In the genomic region with DNA sequence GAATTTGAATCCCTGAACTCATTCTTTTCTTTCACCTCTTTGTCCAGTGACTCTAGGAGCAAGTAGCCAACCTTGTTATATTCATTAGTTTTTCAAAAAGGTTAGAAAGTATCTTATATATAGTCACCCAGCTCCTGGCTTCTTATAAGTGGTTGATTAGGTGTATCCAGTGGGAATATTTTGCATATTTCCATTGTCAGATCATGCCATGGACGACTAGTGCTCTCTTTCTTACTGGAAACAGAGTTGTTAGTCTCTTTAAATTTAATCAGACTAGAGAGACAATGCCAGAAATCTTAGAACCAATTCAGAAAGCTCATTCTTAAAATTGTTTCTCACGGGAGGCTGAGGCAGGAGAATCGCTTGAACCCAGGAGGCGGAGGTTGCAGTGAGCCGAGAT, we compare ENCODE assay signal across 23 cellular contexts.
A peak's percentile ranks its signal among the peaks of the same experiment; 100 is the strongest.
DNase-seq lines count a peak whose midpoint lies in the region; ATAC-seq and TF ChIP-seq lines count a peak whose summit lies in the region.
"Had no signal": no experiment of that assay in that cellular context is flagged by ENCODE, and none has a peak within 500 bp of the region (broad histone marks: within the 10 kb centered on the region; RNA-seq: fewer than 3 reads in every experiment).

No MANE protein-coding gene starts in this region.

- TF ChIP-seq RAD21 in SK-N-SH (IDR thresholded peaks at IDR 0.05; ENCODE audit: low read length): no peak

- no peak for TF ChIP-seq EP300 in SK-N-SH (IDR thresholded peaks at IDR 0.05; ENCODE audit: borderline replicate concordance in 1 of 2, low read depth in 1 of 2, low read length in 1 of 2)
- no peak for TF ChIP-seq EP300 in esophagus muscularis mucosa (IDR thresholded peaks at IDR 0.05)

- H3K4me3 ChIP-seq in SK-N-SH (ENCODE audit: low read depth in 2 of 2, low read length in 1 of 2) (no peak overlapping the region), Caco-2 (ENCODE audit: low read depth, low read length) (no peak overlapping the region), esophagus muscularis mucosa (no peak overlapping the region), esophagus squamous epithelium (no peak overlapping the region)
- H3K4me3 ChIP-seq: A549; BLaER1 treated with 17β-estradiol and CSF1 and Interleukin-3, amounts not matched to agents 10 nM and 100 nM; GM12878 had no signal

- TF ChIP-seq CTCF in SK-N-SH (IDR thresholded peaks at IDR 0.05) (no peak), Caco-2 (IDR thresholded peaks at IDR 0.05; ENCODE audit: insufficient read depth in 1 of 2, low read depth in 1 of 2, low read length in 1 of 2, severe bottlenecking in 1 of 2, unreplicated experiment in 1 of 2) (no peak), esophagus muscularis mucosa (IDR thresholded peaks at IDR 0.05) (no peak), progenitor cell of endocrine pancreas (IDR thresholded peaks at IDR 0.05; ENCODE audit: unreplicated experiment) (no peak), esophagus squamous epithelium (IDR thresholded peaks at IDR 0.05) (no peak)

- intact Hi-C loops in Caco-2 (cut with micrococcal nuclease; ENCODE audit: unreplicated experiment) (no loop called here), esophagus muscularis mucosa (cut with DNase I) (no loop called here), esophagus squamous epithelium (cut with DNase I) (no loop called here)

- no peak overlapping the region for H3K4me2 ChIP-seq in SK-N-SH
- H3K4me2 ChIP-seq: A549; BLaER1 treated with 17β-estradiol and CSF1 and Interleukin-3, amounts not matched to agents 10 nM and 100 nM had no signal

- no peak for ATAC-seq in SK-N-SH treated with all-trans-retinoic acid at 6 μM for 48 hours
- ATAC-seq: A549; CD8-positive, alpha-beta T cell; GM12878 had no signal

- H3K79me2 ChIP-seq in SK-N-SH (ENCODE audit: insufficient read depth): no peaks in the 10 kb centered on the region

- H3K9me3 Mint-ChIP-seq in Caco-2 (ENCODE audit: unreplicated experiment) (no peaks in the 10 kb centered on the region), progenitor cell of endocrine pancreas (ENCODE audit: low read depth) (peaks cover 7% of the 10 kb centered on the region)
- H3K9me3 Mint-ChIP-seq: CD4-positive, alpha-beta T cell; CD8-positive, alpha-beta T cell had no signal

- H4K20me1 ChIP-seq in SK-N-SH (ENCODE audit: insufficient read depth): no peaks in the 10 kb centered on the region
- H4K20me1 ChIP-seq: BLaER1 treated with 17β-estradiol and CSF1 and Interleukin-3, amounts not matched to agents 10 nM and 100 nM had no signal

- no peaks in the 10 kb centered on the region for H3K4me1 Mint-ChIP-seq in Caco-2 (ENCODE audit: low read depth, unreplicated experiment)
- peaks cover 5% of the 10 kb centered on the region for H3K4me1 Mint-ChIP-seq in progenitor cell of endocrine pancreas (ENCODE audit: low read depth)
- H3K4me1 Mint-ChIP-seq: B cell had no signal

- H3K4me3 Mint-ChIP-seq in Caco-2 (ENCODE audit: unreplicated experiment): no peak overlapping the region
- H3K4me3 Mint-ChIP-seq in progenitor cell of endocrine pancreas (ENCODE audit: low read depth): no peak overlapping the region
- H3K4me3 Mint-ChIP-seq: B cell; CD4-positive, alpha-beta T cell; CD8-positive, alpha-beta T cell had no signal

- no peaks in the 10 kb centered on the region for H3K9me3 ChIP-seq in SK-N-SH
- H3K9me3 ChIP-seq in Caco-2: no peaks in the 10 kb centered on the region
- H3K9me3 ChIP-seq in esophagus muscularis mucosa: no peaks in the 10 kb centered on the region
- no peaks in the 10 kb centered on the region for H3K9me3 ChIP-seq in esophagus squamous epithelium
- H3K9me3 ChIP-seq: A549 had no signal

- H3K27me3 ChIP-seq in SK-N-SH (ENCODE audit: insufficient read depth) (no peaks in the 10 kb centered on the region), Caco-2 (replicated peaks; ENCODE audit: control insufficient read depth, insufficient read depth, low read length) (no peaks in the 10 kb centered on the region), esophagus muscularis mucosa (no peaks in the 10 kb centered on the region), esophagus squamous epithelium (no peaks in the 10 kb centered on the region)
- H3K27me3 ChIP-seq: BLaER1 treated with 17β-estradiol and CSF1 and Interleukin-3, amounts not matched to agents 10 nM and 100 nM had no signal

- no peaks in the 10 kb centered on the region for H3K36me3 ChIP-seq in SK-N-SH (replicated peaks in 1 of 2; ENCODE audit: control insufficient read depth in 1 of 2, insufficient read depth in 2 of 2, low read length in 1 of 2)
- H3K36me3 ChIP-seq in Caco-2 (ENCODE audit: control insufficient read depth, insufficient read depth, low read length): no peaks in the 10 kb centered on the region
- no peaks in the 10 kb centered on the region for H3K36me3 ChIP-seq in esophagus muscularis mucosa
- no peaks in the 10 kb centered on the region for H3K36me3 ChIP-seq in esophagus squamous epithelium
- H3K36me3 ChIP-seq: BLaER1 treated with 17β-estradiol and CSF1 and Interleukin-3, amounts not matched to agents 10 nM and 100 nM had no signal

- CTCF ChIA-PET in SK-N-SH (lab: Yijun Ruan, JAX) (interaction anchor here (0.9 to 1.4 kb wide), 4 partner anchors 15 to 81 kb away, joined by 3 to 6 read pairs (median 4); no protein-coding TSS in a partner anchor), Caco-2 (lab: Charles Lee) (no interaction called here)

- WGBS in SK-N-SH (ENCODE audit: low lambda C conversion rate): 80% methylated on average over 5 of the region's 5 CpGs
- WGBS in esophagus muscularis mucosa: 68% methylated on average over 5 of the region's 5 CpGs
- 61 to 91% methylated on average over 5 of the region's 5 CpGs for WGBS in esophagus squamous epithelium, 2 donors

- H3K9ac ChIP-seq in SK-N-SH: no peak overlapping the region
- H3K9ac ChIP-seq: BLaER1 treated with 17β-estradiol and CSF1 and Interleukin-3, amounts not matched to agents 10 nM and 100 nM had no signal

- no peak overlapping the region for H2AFZ ChIP-seq in SK-N-SH (ENCODE audit: low read depth)

- BruUV-seq in Caco-2 (replicated peaks; lab: Mats Ljungman, UMichigan): no TSS peak

- no peaks in the 10 kb centered on the region for H3K36me3 Mint-ChIP-seq in Caco-2 (ENCODE audit: insufficient read depth, unreplicated experiment)
- no peaks in the 10 kb centered on the region for H3K36me3 Mint-ChIP-seq in progenitor cell of endocrine pancreas (ENCODE audit: insufficient read depth)
- H3K36me3 Mint-ChIP-seq: CD8-positive, alpha-beta T cell had no signal

- H3K27ac ChIP-seq in SK-N-SH (ENCODE audit: low read depth in 2 of 2, low read length in 1 of 2) (no peak overlapping the region), esophagus muscularis mucosa (replicated peaks in 1 of 4) (no peak overlapping the region), esophagus squamous epithelium (no peak overlapping the region)
- H3K27ac ChIP-seq: 22Rv1; A549; BLaER1 treated with 17β-estradiol and CSF1 and Interleukin-3, amounts not matched to agents 10 nM and 100 nM; C4-2B had no signal

- TF ChIP-seq POLR2A in esophagus muscularis mucosa (IDR thresholded peaks at IDR 0.05; ENCODE audit: low read depth) (no peak), esophagus squamous epithelium (IDR thresholded peaks at IDR 0.05) (no peak)

- POLR2A ChIA-PET in SK-N-SH (lab: Yijun Ruan, JAX): no interaction called here
- POLR2A ChIA-PET in Caco-2 (lab: Charles Lee): no interaction called here

- H3K27ac Mint-ChIP-seq in Caco-2 (ENCODE audit: unreplicated experiment) (peak overlapping the region; percentile 26), progenitor cell of endocrine pancreas (peak overlapping the region; percentile 9)
- H3K27ac Mint-ChIP-seq: B cell; CD4-positive, alpha-beta T cell; CD8-positive, alpha-beta T cell had no signal

- H3K27me3 Mint-ChIP-seq in Caco-2 (ENCODE audit: insufficient read depth, unreplicated experiment): no peaks in the 10 kb centered on the region
- H3K27me3 Mint-ChIP-seq in progenitor cell of endocrine pancreas: peaks cover 4% of the 10 kb centered on the region

- DNase-seq in SK-N-SH (no peak), Caco-2 (no peak), esophagus muscularis mucosa (ENCODE audit: extremely low spot score) (peak; percentile 2), progenitor cell of endocrine pancreas (ENCODE audit: low spot score, unreplicated experiment) (no peak), esophagus squamous epithelium (lab: John Stamatoyannopoulos, UW) (no peak), H4 (ENCODE audit: low spot score) (no peak)
- DNase-seq: AML-193; CD4-positive, alpha-beta T cell; CD8-positive, alpha-beta T cell; DMS 273 treated with DMSO at 0.1 percent for 48 hours; DMS153; DMS53; DMS79; DND-41; EL; GDM1 had no signal

- H3K9me2 ChIP-seq in SK-N-SH: no peaks in the 10 kb centered on the region

- H3K4me1 ChIP-seq in SK-N-SH (ENCODE audit: control insufficient read depth in 1 of 2, insufficient read depth in 2 of 2, low read depth in 1 of 2, low read length in 1 of 2) (no peaks in the 10 kb centered on the region), Caco-2 (peaks cover 18% of the 10 kb centered on the region), esophagus muscularis mucosa (peaks cover 0 to 3% (median 0%) of the 10 kb centered on the region in 4 donors), esophagus squamous epithelium (peaks cover 3 to 31% (median 9%) of the 10 kb centered on the region in 3 donors)
- H3K4me1 ChIP-seq: BLaER1 treated with 17β-estradiol and CSF1 and Interleukin-3, amounts not matched to agents 10 nM and 100 nM had no signal

- peaks cover 7% of the 10 kb centered on the region for H3F3A ChIP-seq in SK-N-SH (replicated peaks; ENCODE audit: insufficient read depth)

TF ChIP-seq in SK-N-SH treated with all-trans-retinoic acid at 6 μM for 48 hours, 23 proteins besides CTCF, POLR2A, EP300 and RAD21:
- no peak for TF ChIP-seq TCF4 (CRISPR knock-in tag; IDR thresholded peaks at IDR 0.05; ENCODE audit: borderline replicate concordance)
- TF ChIP-seq ISL1 (CRISPR knock-in tag; IDR thresholded peaks at IDR 0.05): 0 out of 2 replicates have a peak, but pooled peaks have one; percentile 16

TF ChIP-seq in SK-N-SH, 30 proteins besides CTCF, POLR2A, EP300 and RAD21 (continues in another document):
- no peak for TF ChIP-seq EZH2phosphoT487 (IDR thresholded peaks at IDR 0.05; ENCODE audit: borderline replicate concordance, low read depth)
- TF ChIP-seq FOXM1 (IDR thresholded peaks at IDR 0.05; ENCODE audit: low read depth): no peak
- TF ChIP-seq GABPA (IDR thresholded peaks at IDR 0.05; ENCODE audit: low read depth): no peak
